ENCODE assay signal across 22 cellular contexts in genomic region chr4:10192331-10192730, GRCh38.
DNase-seq lines count a peak whose midpoint lies in the region; ATAC-seq, FAIRE-seq and TF ChIP-seq lines count a peak whose summit lies in the region.
"Had no signal": no experiment of that assay in that cellular context is flagged by ENCODE, and none has a peak within 500 bp of the region (broad histone marks: within the 10 kb centered on the region; RNA-seq: fewer than 3 reads in every experiment).

No MANE protein-coding gene starts in this region.

- no peak overlapping the region for H3K4me3 ChIP-seq in K562
- no peak overlapping the region for H3K4me3 ChIP-seq in mucosa of descending colon
- H3K4me3 ChIP-seq: esophagus squamous epithelium, SJCRH30 had no signal

- POLR2A ChIA-PET in K562 (lab: Yijun Ruan, JAX): interaction anchor here (0.8 to 2.6 kb wide), 6 partner anchors 11 to 123 kb away, joined by 3 to 7 read pairs (median 4); no protein-coding TSS in a partner anchor

- no peak for TF ChIP-seq EP300 in K562 (IDR thresholded peaks at IDR 0.05; ENCODE audit: low read length)

- in situ Hi-C loops in K562 (cut with MboI): no loop called here

- no peaks in the 10 kb centered on the region for H3K9me1 ChIP-seq in K562 (ENCODE audit: control insufficient read depth, insufficient read depth, low read length)

- BruUV-seq in K562 (replicated peaks; lab: Mats Ljungman, UMichigan): no TSS peak

- H3K9ac ChIP-seq in K562 (ENCODE audit: insufficient read depth in 1 of 2, low read depth in 2 of 2, low read length in 2 of 2): no peak overlapping the region

- intact Hi-C loops in K562 (cut with micrococcal nuclease): no loop called here
- intact Hi-C loops in mucosa of descending colon (cut with DNase I, micrococcal nuclease): no loop called here

- peak overlapping the region; percentile 66 for H2AFZ ChIP-seq in K562 (ENCODE audit: low read depth, low read length)

- TF ChIP-seq RAD21 in K562 (CRISPR knock-in tag; conservative IDR thresholded peaks at IDR 0.05 in 1 of 2, IDR thresholded peaks at IDR 0.05 in 1 of 2): peak; percentile 62 to 64

- H3K4me1 ChIP-seq in K562 (replicated peaks in 1 of 2; ENCODE audit: control insufficient read depth in 2 of 2, insufficient read depth in 2 of 2, low read length in 2 of 2) (peaks cover 0 to 34% of the 10 kb centered on the region in 2 experiments; a peak in 4 of 5 replicates), mucosa of descending colon (ENCODE audit: low read depth) (no peaks in the 10 kb centered on the region)
- H3K4me1 ChIP-seq: esophagus squamous epithelium had no signal

- peak in 1 of 3 experiments; percentile 36; a peak in 1 of 6 replicates for TF ChIP-seq CTCF in K562 (IDR thresholded peaks at IDR 0.05 in 2 of 3, conservative IDR thresholded peaks at IDR 0.05 in 1 of 3; ENCODE audit: insufficient read depth in 2 of 3, low read depth in 1 of 3, low read length in 3 of 3)
- no peak for TF ChIP-seq CTCF in mucosa of descending colon (IDR thresholded peaks at IDR 0.05)

- no peak for TF ChIP-seq POLR2A in K562 (conservative IDR thresholded peaks at IDR 0.05)

- no peak overlapping the region for H3K4me2 ChIP-seq in K562 (ENCODE audit: insufficient read depth, low read length)

- H3K36me3 ChIP-seq in K562 (ENCODE audit: control insufficient read depth, insufficient read depth, low read length) (no peaks in the 10 kb centered on the region), mucosa of descending colon (ENCODE audit: low read depth) (no peaks in the 10 kb centered on the region)
- H3K36me3 ChIP-seq: esophagus squamous epithelium, SJCRH30 had no signal

- CTCF ChIA-PET in K562 (lab: Yijun Ruan, JAX; ENCODE audit: low intra/inter-chr PET ratio): no interaction called here

- 49% methylated on average over 3 of the region's 3 CpGs for WGBS in K562 (ENCODE audit: insufficient coverage, low coverage, missing lambda C conversion rate)

- peak; percentile 36; the same call in 1 of the 3 replicates for ATAC-seq in K562
- peak; percentile 33 for ATAC-seq in mucosa of descending colon
- no peak for ATAC-seq in GM19351 (IDR thresholded peaks at IDR 0.05; ENCODE audit: unreplicated experiment)
- ATAC-seq: activated naive CD4-positive, alpha-beta T cell treated with anti-CD3 and anti-CD28 coated beads, Interleukin-2, amount 50 U/mL, for 72 hours; stimulated activated naive B cell treated with anti-CD40 and anti-IgM and Interleukin-4, amounts not matched to agents 10 μg/mL and 1 μg/mL and 100 μg/mL, for 72 hours had no signal

- H3K9me3 ChIP-seq in K562 (replicated peaks; ENCODE audit: control insufficient read depth, insufficient read depth, low read depth, low read length): no peaks in the 10 kb centered on the region
- no peaks in the 10 kb centered on the region for H3K9me3 ChIP-seq in mucosa of descending colon
- H3K9me3 ChIP-seq: esophagus squamous epithelium, SJCRH30 had no signal

- H3K79me2 ChIP-seq in K562 (ENCODE audit: control insufficient read depth, insufficient read depth, low read length): no peaks in the 10 kb centered on the region

- no peaks in the 10 kb centered on the region for H3K27me3 ChIP-seq in K562 (ENCODE audit: control insufficient read depth in 2 of 2, insufficient read depth in 2 of 2, low read length in 2 of 2)
- H3K27me3 ChIP-seq: esophagus squamous epithelium, SJCRH30 had no signal

- H3K27ac ChIP-seq in K562 (ENCODE audit: extremely low read depth, low read depth, low read length): no peak overlapping the region
- H3K27ac ChIP-seq: esophagus squamous epithelium, SJCRH30 had no signal

- no peaks in the 10 kb centered on the region for H4K20me1 ChIP-seq in K562 (replicated peaks; ENCODE audit: control insufficient read depth, insufficient read depth, low read length)

- no peak for FAIRE-seq in K562 (lab: Jason Lieb, UNC)
- FAIRE-seq: astrocyte, HTR-8/SVneo had no signal

- DNase-seq in H4 (ENCODE audit: low spot score) (peak; percentile 1), MV-4-11 (lab: John Stamatoyannopoulos, UW) (peak; percentile 1), K562 (ENCODE audit: extremely low read depth in 1 of 4, low spot score in 3 of 4) (no peak), mucosa of descending colon (no peak), A172 (ENCODE audit: low spot score) (no peak), activated T-cell treated with anti-CD3 and anti-CD28 coated beads for 4 hours (no peak)
- DNase-seq: activated CD4-positive, alpha-beta T cell treated with anti-CD3 and anti-CD28 coated beads for 1 hour; cerebellar nuclear complex; effector CD4-positive, alpha-beta T cell; esophagus squamous epithelium; HCEC 1CT; Karpas-422; midbrain; NCI-H2171 treated with DMSO at 0.1 percent for 48 hours; NCI-H526 treated with DMSO at 0.1 percent for 48 hours; nephron progenitor cell; SJCRH30; stimulated activated naive B cell treated with anti-CD40 and anti-IgM and Interleukin-4, amounts not matched to agents 10 μg/mL and 1 μg/mL and 100 μg/mL, for 72 hours had no signal

TF ChIP-seq in K562, 482 proteins besides CTCF, POLR2A, EP300 and RAD21:
- TF ChIP-seq TRIM28 (IDR thresholded peaks at IDR 0.05) (no peak), ZNF592 (IDR thresholded peaks at IDR 0.05) (peak; percentile 42; the same call in 1 of the 2 replicates), SPI1 (IDR thresholded peaks at IDR 0.05; ENCODE audit: borderline replicate concordance, low read depth, low read length) (peak; percentile 71; the same call in 1 of the 2 replicates), SMAD4 (CRISPR knock-in tag; conservative IDR thresholded peaks at IDR 0.05) (0 out of 2 replicates have a peak, but pooled peaks have one; percentile 30), NR2C2 (CRISPR knock-in tag; IDR thresholded peaks at IDR 0.05) (no peak), NR2C2 (tag; IDR thresholded peaks at IDR 0.05) (0 out of 2 replicates have a peak, but pooled peaks have one; percentile 26), ZNF639 (CRISPR knock-in tag; conservative IDR thresholded peaks at IDR 0.05 in 1 of 2, IDR thresholded peaks at IDR 0.05 in 1 of 2) (0 out of 4 replicates have a peak, but pooled peaks of 1 of the 2 experiments have one; percentile 46), DEAF1 (CRISPR knock-in tag; IDR thresholded peaks at IDR 0.05) (peak; percentile 3; the same call in 1 of the 2 replicates), RCOR1 (IDR thresholded peaks at IDR 0.05; ENCODE audit: borderline replicate concordance in 1 of 2, low read depth in 2 of 2, low read length in 2 of 2) (no peak), NELFE (IDR thresholded peaks at IDR 0.05; ENCODE audit: insufficient read depth, insufficient read length) (no peak), SRSF7 (optimal IDR thresholded peaks at IDR 0.05; ENCODE audit: low read depth, low read length) (no peak), SIN3B (IDR thresholded peaks at IDR 0.05; ENCODE audit: low read depth) (no peak), ZNF239 (CRISPR knock-in tag; IDR thresholded peaks at IDR 0.05) (no peak)

Comparison
In these comparisons a context has a peak if more than half of its experiments do, and no peak if none do; other contexts are left out.
1. DNase-seq: peak in H4 (single experiment) and MV-4-11 (single experiment); none in K562 (0 of 4), mucosa of descending colon (0 of 3), A172 (single experiment) and activated T-cell treated with anti-CD3 and anti-CD28 coated beads for 4 hours (single experiment).